ENCODE assay signal across 2 cellular contexts in the genomic region with DNA sequence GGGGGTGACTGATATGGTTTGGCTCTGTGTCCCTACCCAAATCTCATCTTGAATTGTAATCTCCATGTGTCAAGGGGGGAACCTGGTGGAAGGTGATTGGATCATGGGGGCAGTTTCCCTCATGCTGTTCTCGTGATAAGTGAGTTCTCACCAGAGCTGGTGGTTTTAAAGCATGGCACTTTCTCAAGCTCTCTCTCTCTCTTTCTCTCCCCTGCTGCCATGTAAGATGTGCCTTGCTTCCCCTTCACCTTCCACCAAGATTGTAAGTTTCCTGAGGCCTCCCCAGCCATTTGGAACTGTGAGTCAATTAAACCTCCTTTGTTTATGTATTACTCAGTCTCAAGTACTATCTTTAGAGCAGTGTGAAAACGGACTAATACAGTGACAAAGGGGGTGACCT.
TF ChIP-seq lines count a peak whose summit lies in the region.

No MANE protein-coding gene starts in this region.

TF ChIP-seq in HEK293, 187 proteins besides CTCF, POLR2A, EP300 and RAD21 (continued from another document):
- TF ChIP-seq, protein P1, sequence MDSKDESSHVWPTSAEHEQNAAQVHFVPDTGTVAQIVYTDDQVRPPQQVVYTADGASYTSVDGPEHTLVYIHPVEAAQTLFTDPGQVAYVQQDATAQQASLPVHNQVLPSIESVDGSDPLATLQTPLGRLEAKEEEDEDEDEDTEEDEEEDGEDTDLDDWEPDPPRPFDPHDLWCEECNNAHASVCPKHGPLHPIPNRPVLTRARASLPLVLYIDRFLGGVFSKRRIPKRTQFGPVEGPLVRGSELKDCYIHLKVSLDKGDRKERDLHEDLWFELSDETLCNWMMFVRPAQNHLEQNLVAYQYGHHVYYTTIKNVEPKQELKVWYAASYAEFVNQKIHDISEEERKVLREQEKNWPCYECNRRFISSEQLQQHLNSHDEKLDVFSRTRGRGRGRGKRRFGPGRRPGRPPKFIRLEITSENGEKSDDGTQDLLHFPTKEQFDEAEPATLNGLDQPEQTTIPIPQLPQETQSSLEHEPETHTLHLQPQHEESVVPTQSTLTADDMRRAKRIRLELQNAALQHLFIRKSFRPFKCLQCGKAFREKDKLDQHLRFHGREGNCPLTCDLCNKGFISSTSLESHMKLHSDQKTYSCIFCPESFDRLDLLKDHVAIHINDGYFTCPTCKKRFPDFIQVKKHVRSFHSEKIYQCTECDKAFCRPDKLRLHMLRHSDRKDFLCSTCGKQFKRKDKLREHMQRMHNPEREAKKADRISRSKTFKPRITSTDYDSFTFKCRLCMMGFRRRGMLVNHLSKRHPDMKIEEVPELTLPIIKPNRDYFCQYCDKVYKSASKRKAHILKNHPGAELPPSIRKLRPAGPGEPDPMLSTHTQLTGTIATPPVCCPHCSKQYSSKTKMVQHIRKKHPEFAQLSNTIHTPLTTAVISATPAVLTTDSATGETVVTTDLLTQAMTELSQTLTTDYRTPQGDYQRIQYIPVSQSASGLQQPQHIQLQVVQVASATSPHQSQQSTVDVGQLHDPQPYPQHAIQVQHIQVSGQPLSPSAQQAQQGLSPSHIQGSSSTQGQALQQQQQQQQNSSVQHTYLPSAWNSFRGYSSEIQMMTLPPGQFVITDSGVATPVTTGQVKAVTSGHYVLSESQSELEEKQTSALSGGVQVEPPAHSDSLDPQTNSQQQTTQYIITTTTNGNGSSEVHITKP (tag by site-specific recombination; IDR thresholded peaks at IDR 0.05) = peak; percentile 18; the same call in 1 of the 2 replicates

TF ChIP-seq in K562, 482 proteins besides CTCF, POLR2A, EP300 and RAD21 (continued from another document):
- TF ChIP-seq, protein P1 (IDR thresholded peaks at IDR 0.05; ENCODE audit: partially characterized antibody) = peak; percentile 48
